ENCODE assay signal across 19 cellular contexts in the genomic region with DNA sequence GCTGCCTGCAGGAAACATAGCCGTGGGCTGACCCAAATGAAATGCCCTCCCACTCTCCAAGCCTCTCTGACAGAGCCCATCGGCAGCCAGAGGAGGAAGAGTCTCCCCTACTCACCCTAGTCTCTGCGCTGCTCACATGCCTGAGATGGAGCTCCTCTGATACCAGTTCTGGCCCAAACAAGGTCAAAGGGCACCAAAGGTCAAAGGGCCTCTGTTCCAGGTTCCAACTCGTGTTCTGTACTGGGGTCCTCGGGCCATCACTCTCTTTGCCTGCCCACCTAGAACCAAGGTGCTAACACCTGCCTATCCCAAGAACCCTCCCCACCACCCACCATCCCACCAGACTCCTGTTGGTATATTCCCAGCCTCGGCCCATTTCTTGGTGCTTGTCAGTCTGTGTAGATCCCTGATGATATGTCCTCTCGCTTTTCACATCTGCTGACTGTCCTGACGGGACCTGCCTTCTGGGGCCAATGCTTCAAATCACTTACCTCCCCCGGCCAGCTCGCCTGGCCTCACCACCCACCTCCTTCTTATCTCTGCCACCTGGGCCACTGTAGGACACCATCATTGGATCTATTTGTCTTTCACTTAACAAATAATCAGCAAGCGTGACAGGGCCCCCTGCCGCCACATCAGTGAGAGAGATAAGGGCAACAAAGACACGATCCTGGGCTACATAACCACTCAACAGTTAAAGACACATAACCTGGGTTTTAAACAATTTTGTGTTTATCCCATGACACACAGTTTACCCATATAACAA.
"Had no signal": no experiment of that assay in that cellular context is flagged by ENCODE, and none has a peak within 500 bp of the region (broad histone marks: within the 10 kb centered on the region; RNA-seq: fewer than 3 reads in every experiment).

No MANE protein-coding gene starts in this region.

- DNase-seq: activated CD4-positive, alpha-beta T cell treated with anti-CD3 and anti-CD28 coated beads, Interleukin-2, amount 50 U/mL, for 4 hours; activated CD4-positive, CD25-positive, alpha-beta regulatory T cell treated with anti-CD3 and anti-CD28 coated beads, Interleukin-2, amount 50 U/mL, for 72 hours; activated naive CD4-positive, alpha-beta T cell treated with anti-CD3 and anti-CD28 coated beads, Interleukin-2, amount 10 ng/mL, durations not matched to agents 7 days and 5 days; activated T-cell treated with anti-CD3 and anti-CD28 coated beads for 4 hours; dermis blood vessel endothelial cell; effector memory CD8-positive, alpha-beta T cell; foreskin melanocyte; heart left ventricle; left colon; lower lobe of right lung; ovary; sigmoid colon; spleen; upper lobe of right lung had no signal

- H3K4me1 ChIP-seq: ascending aorta, lower lobe of right lung, spleen, upper lobe of right lung had no signal

- H3K9me3 ChIP-seq: ascending aorta, heart left ventricle, lower lobe of right lung, ovary, sigmoid colon, spleen, upper lobe of right lung had no signal

- H3K9me3 Mint-ChIP-seq: activated naive CD4-positive, alpha-beta T cell treated with anti-CD3 and anti-CD28 coated beads, Interleukin-2, amount 10 ng/mL, durations not matched to agents 7 days and 5 days; activated T-helper 17 cell treated with anti-CD3 and anti-CD28 coated beads, Interleukin-2, amount 50 U/mL, for 72 hours; effector memory CD8-positive, alpha-beta T cell; mesothelial cell of epicardium; stimulated activated naive CD8-positive, alpha-beta T cell treated with anti-CD3 and anti-CD28 coated beads, Interleukin-15, Interleukin-2, amounts not matched to agents 100 ng/mL and 50 ng/mL, for 24 hours had no signal

- H3K4me3 Mint-ChIP-seq: activated naive CD4-positive, alpha-beta T cell treated with anti-CD3 and anti-CD28 coated beads, Interleukin-2, amount 10 ng/mL, durations not matched to agents 7 days and 5 days; activated T-helper 17 cell treated with anti-CD3 and anti-CD28 coated beads, Interleukin-2, amount 50 U/mL, for 72 hours; effector memory CD8-positive, alpha-beta T cell; mesothelial cell of epicardium; stimulated activated naive CD8-positive, alpha-beta T cell treated with anti-CD3 and anti-CD28 coated beads, Interleukin-15, Interleukin-2, amounts not matched to agents 100 ng/mL and 50 ng/mL, for 24 hours had no signal

- H3K27ac Mint-ChIP-seq: activated naive CD4-positive, alpha-beta T cell treated with anti-CD3 and anti-CD28 coated beads, Interleukin-2, amount 10 ng/mL, durations not matched to agents 7 days and 5 days; activated T-helper 17 cell treated with anti-CD3 and anti-CD28 coated beads, Interleukin-2, amount 50 U/mL, for 72 hours; effector memory CD8-positive, alpha-beta T cell; mesothelial cell of epicardium; stimulated activated naive CD8-positive, alpha-beta T cell treated with anti-CD3 and anti-CD28 coated beads, Interleukin-15, Interleukin-2, amounts not matched to agents 100 ng/mL and 50 ng/mL, for 24 hours had no signal

- H3K36me3 Mint-ChIP-seq: activated naive CD4-positive, alpha-beta T cell treated with anti-CD3 and anti-CD28 coated beads, Interleukin-2, amount 10 ng/mL, durations not matched to agents 7 days and 5 days had no signal

- H3K4me3 ChIP-seq: ascending aorta, heart left ventricle, lower lobe of right lung, ovary, sigmoid colon, spleen, upper lobe of right lung had no signal

- H3K27me3 ChIP-seq: ascending aorta, heart left ventricle, ovary, sigmoid colon, spleen, upper lobe of right lung had no signal

- H3K27ac ChIP-seq: ascending aorta, epithelial cell of prostate, heart left ventricle, lower lobe of right lung, ovary, sigmoid colon, spleen, upper lobe of right lung had no signal

- H3K27me3 Mint-ChIP-seq: activated T-helper 17 cell treated with anti-CD3 and anti-CD28 coated beads, Interleukin-2, amount 50 U/mL, for 72 hours; stimulated activated naive CD8-positive, alpha-beta T cell treated with anti-CD3 and anti-CD28 coated beads, Interleukin-15, Interleukin-2, amounts not matched to agents 100 ng/mL and 50 ng/mL, for 24 hours had no signal

- ATAC-seq: activated T-helper 17 cell treated with anti-CD3 and anti-CD28 coated beads, Interleukin-2, amount 50 U/mL, for 72 hours; effector memory CD8-positive, alpha-beta T cell; heart left ventricle; left colon; lower lobe of right lung; upper lobe of right lung had no signal

- H3K36me3 ChIP-seq: ascending aorta, heart left ventricle, lower lobe of right lung, ovary, sigmoid colon, spleen, upper lobe of right lung had no signal

- H3K4me1 Mint-ChIP-seq: activated T-helper 17 cell treated with anti-CD3 and anti-CD28 coated beads, Interleukin-2, amount 50 U/mL, for 72 hours had no signal
